ENCODE assay signal across 8 cellular contexts in the genomic region with DNA sequence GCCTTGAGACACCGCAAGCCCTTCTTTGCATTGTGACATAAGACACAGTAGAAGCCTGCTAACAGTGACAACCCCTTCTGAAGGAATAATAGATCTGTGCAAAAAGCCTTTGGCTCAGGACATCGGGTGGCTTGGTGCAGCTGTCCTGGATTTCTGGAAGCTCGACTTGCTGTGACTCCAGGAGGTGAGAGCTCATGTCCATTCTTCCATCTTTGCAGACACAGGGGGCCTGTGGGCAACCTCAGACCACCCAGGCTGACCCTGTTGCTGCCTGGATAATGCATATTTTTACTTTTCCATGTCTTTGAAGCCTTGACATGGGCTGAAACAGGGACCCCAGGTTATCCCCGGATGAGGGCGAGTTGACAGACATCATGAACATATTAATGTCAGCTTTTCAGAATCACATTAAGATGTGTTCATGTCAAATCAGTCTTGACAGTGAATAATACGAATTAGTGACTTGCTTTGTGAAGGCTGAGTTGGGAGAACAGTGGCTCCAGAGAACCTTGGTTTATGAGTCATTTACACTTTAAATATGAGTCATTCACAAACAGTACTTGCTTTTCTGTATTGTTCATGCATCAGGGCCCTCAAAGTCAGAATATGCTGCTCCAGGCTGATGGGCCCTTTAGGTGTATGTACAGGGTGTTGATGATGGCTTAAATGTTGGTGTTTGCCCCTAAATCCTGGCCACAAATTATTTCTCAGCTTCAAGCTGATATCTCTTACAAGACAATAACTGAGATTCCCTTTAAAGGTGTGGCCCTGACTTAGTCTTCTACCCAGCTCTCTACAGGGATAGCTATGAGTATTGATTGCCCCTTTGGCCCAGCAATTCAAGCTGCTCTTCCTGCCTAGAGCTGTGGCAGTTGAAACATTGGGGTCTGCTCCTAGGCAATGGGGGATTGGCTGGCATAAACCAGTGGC.
DNase-seq lines count a peak whose midpoint lies in the region; ATAC-seq and TF ChIP-seq lines count a peak whose summit lies in the region.

No MANE protein-coding gene starts in this region.

- DNase-seq in natural killer cell treated with Interleukin-12 subunit alpha and Interleukin-12 subunit beta and Interleukin-15 and Interleukin-18, amount 100 ng/mL, for 72 hours (ENCODE audit: low spot score): no peak
- no peak for DNase-seq in natural killer cell
- peak; percentile 35 for DNase-seq in dedifferentiated amniotic fluid mesenchymal stem cell (ENCODE audit: extremely low spot score)
- DNase-seq in thoracic aorta (ENCODE audit: low spot score): no peak
- DNase-seq in iPS-NIHi7 (ENCODE audit: extremely low spot score): no peak
- no peak for DNase-seq in GDM1 (lab: John Stamatoyannopoulos, UW)

- intact Hi-C loops in natural killer cell (cut with micrococcal nuclease): no loop called here

- H3K27ac Mint-ChIP-seq in natural killer cell treated with Interleukin-12 subunit alpha and Interleukin-12 subunit beta and Interleukin-15 and Interleukin-18, amount 100 ng/mL, for 72 hours: no peak overlapping the region
- no peak overlapping the region for H3K27ac Mint-ChIP-seq in natural killer cell

- no peak overlapping the region for H3K4me3 Mint-ChIP-seq in natural killer cell treated with Interleukin-12 subunit alpha and Interleukin-12 subunit beta and Interleukin-15 and Interleukin-18, amount 100 ng/mL, for 72 hours
- no peak overlapping the region for H3K4me3 Mint-ChIP-seq in natural killer cell

- H3K27me3 Mint-ChIP-seq in natural killer cell treated with Interleukin-12 subunit alpha and Interleukin-12 subunit beta and Interleukin-15 and Interleukin-18, amount 100 ng/mL, for 72 hours: peaks cover 23 to 24% of the 10 kb centered on the region in 2 donors
- peaks cover 16 to 30% of the 10 kb centered on the region in 2 donors for H3K27me3 Mint-ChIP-seq in natural killer cell (ENCODE audit: low read depth in 2 of 2)

- H3K27me3 ChIP-seq in thoracic aorta (replicated peaks; ENCODE audit: insufficient read depth): no peaks in the 10 kb centered on the region

- peaks cover 3% of the 10 kb centered on the region for H3K9me3 Mint-ChIP-seq in natural killer cell treated with Interleukin-12 subunit alpha and Interleukin-12 subunit beta and Interleukin-15 and Interleukin-18, amount 100 ng/mL, for 72 hours
- peaks cover 0 to 3% of the 10 kb centered on the region in 2 donors for H3K9me3 Mint-ChIP-seq in natural killer cell

- H3K27ac ChIP-seq in thoracic aorta: no peak overlapping the region

- no peak for TF ChIP-seq CTCF in natural killer cell (IDR thresholded peaks at IDR 0.05)
- TF ChIP-seq CTCF in thoracic aorta (IDR thresholded peaks at IDR 0.05): no peak

- H3K36me3 Mint-ChIP-seq in natural killer cell treated with Interleukin-12 subunit alpha and Interleukin-12 subunit beta and Interleukin-15 and Interleukin-18, amount 100 ng/mL, for 72 hours: peaks cover 8% of the 10 kb centered on the region
- no peaks in the 10 kb centered on the region for H3K36me3 Mint-ChIP-seq in natural killer cell

- no peaks in the 10 kb centered on the region for H3K4me1 Mint-ChIP-seq in natural killer cell treated with Interleukin-12 subunit alpha and Interleukin-12 subunit beta and Interleukin-15 and Interleukin-18, amount 100 ng/mL, for 72 hours (ENCODE audit: low read depth in 2 of 2)
- no peaks in the 10 kb centered on the region for H3K4me1 Mint-ChIP-seq in natural killer cell

- ATAC-seq in natural killer cell treated with Interleukin-12 subunit alpha and Interleukin-12 subunit beta and Interleukin-15 and Interleukin-18, amount 100 ng/mL, for 72 hours: peak; percentile 67 to 88
- ATAC-seq in natural killer cell (no peak), HG03469 (IDR thresholded peaks at IDR 0.05; ENCODE audit: unreplicated experiment) (peak; percentile 65), thoracic aorta (ENCODE audit: insufficient number of reproducible peaks, low FRiP score, low read depth) (peak; percentile 23), HG02763 (IDR thresholded peaks at IDR 0.05; ENCODE audit: unreplicated experiment) (no peak)

- no peak overlapping the region for H3K4me3 ChIP-seq in thoracic aorta

- H3K9me3 ChIP-seq in thoracic aorta: peaks cover 5% of the 10 kb centered on the region

- no peaks in the 10 kb centered on the region for H3K4me1 ChIP-seq in thoracic aorta (ENCODE audit: control insufficient read depth in 1 of 2, low read depth in 2 of 2)

- no peaks in the 10 kb centered on the region for H3K36me3 ChIP-seq in thoracic aorta

Comparison
In these comparisons a context has a peak if more than half of its experiments do, and no peak if none do; other contexts are left out.
1. ATAC-seq: peak in natural killer cell treated with Interleukin-12 subunit alpha and Interleukin-12 subunit beta and Interleukin-15 and Interleukin-18, amount 100 ng/mL, for 72 hours (2 of 2), HG03469 (single experiment) and thoracic aorta (single experiment); none in natural killer cell (0 of 3) and HG02763 (single experiment).